Comparison of ENCODE assay signal across 17 cellular contexts in the genomic region with DNA sequence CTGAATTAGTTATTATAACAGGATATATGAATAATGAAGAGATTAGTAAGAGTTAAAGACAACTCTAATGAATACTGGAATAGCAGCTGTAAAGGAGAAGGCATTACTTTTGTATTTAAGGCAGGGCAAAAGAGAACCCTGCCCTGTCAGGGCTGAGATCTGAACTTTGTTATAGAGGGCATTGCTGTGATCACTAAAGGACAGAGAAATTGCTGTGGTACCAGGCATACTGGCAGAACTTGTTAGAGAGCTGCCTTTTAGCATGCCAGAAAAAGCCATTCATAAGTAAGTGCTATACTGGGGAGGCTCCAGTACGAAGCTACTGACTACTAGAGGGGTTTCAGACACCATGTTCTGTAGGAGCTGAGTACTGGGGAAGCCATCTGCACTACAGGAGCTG.
"Had no signal": no experiment of that assay in that cellular context is flagged by ENCODE, and none has a peak within 500 bp of the region (broad histone marks: within the 10 kb centered on the region; RNA-seq: fewer than 3 reads in every experiment).

No MANE protein-coding gene starts in this region.

- H3K4me1 ChIP-seq: gastroesophageal sphincter, neural progenitor cell, parathyroid adenoma, prostate gland, stomach had no signal

- H3K27me3 ChIP-seq: gastroesophageal sphincter, neural progenitor cell, stomach had no signal

- H2AFZ ChIP-seq: neural progenitor cell, parathyroid adenoma had no signal

- H3K9ac ChIP-seq: neural progenitor cell, parathyroid adenoma had no signal

- ATAC-seq: effector memory CD8-positive, alpha-beta T cell; gastroesophageal sphincter; left lobe of liver; natural killer cell treated with Interleukin-12 subunit alpha and Interleukin-12 subunit beta and Interleukin-15 and Interleukin-18, amount 100 ng/mL, for 72 hours; sciatic nerve had no signal

- H3K9me3 ChIP-seq: gastroesophageal sphincter, prostate gland, stomach, thoracic aorta had no signal

- H3K36me3 ChIP-seq: gastroesophageal sphincter, neural progenitor cell, prostate gland, stomach, thoracic aorta had no signal

- H3K4me3 ChIP-seq: gastroesophageal sphincter, neural progenitor cell, prostate gland, stomach, thoracic aorta had no signal

- DNase-seq: effector memory CD8-positive, alpha-beta T cell; erythroblast; glutamatergic neuron; occipital lobe; stimulated activated CD4-positive, alpha-beta T cell treated with anti-CD3 and anti-CD28 coated beads, Interleukin-12 subunit alpha, Interleukin-12 subunit beta, amount 100 ng/mL, for 4 hours; stimulated activated naive CD4-positive, alpha-beta T cell; stomach; substantia nigra; trophoblast cell had no signal

- H3K27ac ChIP-seq: gastroesophageal sphincter, neural progenitor cell, parathyroid adenoma, prostate gland, stomach, thoracic aorta had no signal

- H3K4me2 ChIP-seq: neural progenitor cell had no signal
